ENCODE assay signal across 7 cellular contexts in genomic region chr1:209565759-209566678, GRCh38. TPM values are rescaled to one million over a fixed set of nuclear protein-coding genes. Genes with fewer than 3 reads are reported as not detected.
DNase-seq lines count a peak whose midpoint lies in the region; ATAC-seq and TF ChIP-seq lines count a peak whose summit lies in the region.

No MANE protein-coding gene starts in this region.

- no peaks in the 10 kb centered on the region for H3K9me3 ChIP-seq in spleen

- no peak overlapping the region for H3K27ac ChIP-seq in spleen

- TF ChIP-seq CTCF in spleen (IDR thresholded peaks at IDR 0.05 in 8 of 11, conservative IDR thresholded peaks at IDR 0.05 in 3 of 11) = peak; percentile 14 to 87 (median 65)

- peaks cover 0 to 43% (median 12%) of the 10 kb centered on the region in 7 donors for H3K27me3 ChIP-seq in spleen (replicated peaks in 1 of 7)

- H3K4me3 ChIP-seq in spleen = no peak overlapping the region

- intact Hi-C loops in spleen (cut with DNase I; ENCODE audit: low total_unique reads) = no loop called here

- ATAC-seq in GM18499 (IDR thresholded peaks at IDR 0.05; ENCODE audit: insufficient read depth, unreplicated experiment) (peak; percentile 73), HG02884 (IDR thresholded peaks at IDR 0.05; ENCODE audit: unreplicated experiment) (peak; percentile 75)

- H3K4me1 ChIP-seq in spleen = peaks cover 0 to 17% (median 11%) of the 10 kb centered on the region in 6 donors

- DNase-seq in NCI-H1694 treated with DMSO at 0.1 percent for 48 hours (lab: John Stamatoyannopoulos, UW) (peak; percentile 92), T1000 (lab: John Stamatoyannopoulos, UW) (peak; percentile 65), astrocyte of the hippocampus (ENCODE audit: low read depth, low spot score) (peak; percentile 90), iPS DF 4.7 (ENCODE audit: extremely low read depth, low spot score) (peak; percentile 82), spleen (peak; percentile 80)

- no peaks in the 10 kb centered on the region for H3K36me3 ChIP-seq in spleen

- 34 to 39% (median 39%) methylated on average over 15 of the region's 15 CpGs for WGBS in spleen, 5 donors

- TF ChIP-seq POLR2A in spleen (IDR thresholded peaks at IDR 0.05) = no peak

RNA-seq across cellular contexts. Expression of gene CAMK1G, which starts 17.5 kb away (rescaled TPM):
- total RNA-seq in spleen = 10 to 100 TPM in 1 of 7 donors, 1 to 10 TPM in 6; 2.7 to 12.2 (median 4.7) TPM
- polyA plus RNA-seq in spleen = 1 to 10 TPM in 1 of 3 donors, under 1 TPM in 2; 0.68 to 1.4 (median 0.76) TPM
